Comparison of ENCODE assay signal across 14 cellular contexts in genomic region chr19:16458391-16459128, GRCh38. TPM values are rescaled to one million over a fixed set of nuclear protein-coding genes. Genes with fewer than 3 reads are reported as not detected.
DNase-seq lines count a peak whose midpoint lies in the region; ATAC-seq, FAIRE-seq and TF ChIP-seq lines count a peak whose summit lies in the region.
"Had no signal": no experiment of that assay in that cellular context is flagged by ENCODE, and none has a peak within 500 bp of the region (broad histone marks: within the 10 kb centered on the region; RNA-seq: fewer than 3 reads in every experiment).

No MANE protein-coding gene starts in this region.

- TF ChIP-seq POLR2A in K562 (conservative IDR thresholded peaks at IDR 0.05), result no peak
- TF ChIP-seq POLR2A in erythroblast (IDR thresholded peaks at IDR 0.05; ENCODE audit: low read length), result no peak

- H3K36me3 Mint-ChIP-seq in activated T-cell treated with anti-CD3 and anti-CD28 coated beads, Interleukin-2, amount 50 U/mL, for 24 hours (ENCODE audit: low read depth), result peaks cover 14% of the 10 kb centered on the region
- H3K36me3 Mint-ChIP-seq in mesothelial cell of epicardium, result peaks cover 3% of the 10 kb centered on the region
- peaks cover 4% of the 10 kb centered on the region for H3K36me3 Mint-ChIP-seq in type B pancreatic cell

- H3K36me3 ChIP-seq in K562 (ENCODE audit: control insufficient read depth, insufficient read depth, low read length), result no peaks in the 10 kb centered on the region
- H3K36me3 ChIP-seq: ovary had no signal

- CTCF ChIA-PET in K562 (lab: Yijun Ruan, JAX; ENCODE audit: low intra/inter-chr PET ratio), result no interaction called here

- H3K79me2 ChIP-seq in K562 (ENCODE audit: control insufficient read depth, insufficient read depth, low read length), result peaks cover 82% of the 10 kb centered on the region

- no peak for TF ChIP-seq RAD21 in K562 (CRISPR knock-in tag; conservative IDR thresholded peaks at IDR 0.05 in 1 of 2, IDR thresholded peaks at IDR 0.05 in 1 of 2)

- no TSS peak for BruUV-seq in K562 (replicated peaks; lab: Mats Ljungman, UMichigan)

- H3K27ac Mint-ChIP-seq in activated T-cell treated with anti-CD3 and anti-CD28 coated beads, Interleukin-2, amount 50 U/mL, for 24 hours, result peak overlapping the region; percentile 54
- H3K27ac Mint-ChIP-seq in mesothelial cell of epicardium (peak overlapping the region; percentile 0), type B pancreatic cell (peak overlapping the region; percentile 4)
- H3K27ac Mint-ChIP-seq: activated CD4-positive, alpha-beta memory T cell treated with anti-CD3 and anti-CD28 coated beads, Interleukin-2, amount 10 ng/mL, durations not matched to agents 7 days and 5 days had no signal

- in situ Hi-C loops in K562 (cut with MboI), result no loop called here

- H3K9me1 ChIP-seq in K562 (ENCODE audit: control insufficient read depth, insufficient read depth, low read length), result peaks cover 2% of the 10 kb centered on the region

- no peaks in the 10 kb centered on the region for H3K27me3 Mint-ChIP-seq in activated T-cell treated with anti-CD3 and anti-CD28 coated beads, Interleukin-2, amount 50 U/mL, for 24 hours
- H3K27me3 Mint-ChIP-seq in mesothelial cell of epicardium (ENCODE audit: low read depth), result no peaks in the 10 kb centered on the region
- no peaks in the 10 kb centered on the region for H3K27me3 Mint-ChIP-seq in type B pancreatic cell
- H3K27me3 Mint-ChIP-seq: activated CD4-positive, alpha-beta memory T cell treated with anti-CD3 and anti-CD28 coated beads, Interleukin-2, amount 10 ng/mL, durations not matched to agents 7 days and 5 days had no signal

- no peaks in the 10 kb centered on the region for H3K27me3 ChIP-seq in K562 (ENCODE audit: control insufficient read depth in 2 of 2, insufficient read depth in 2 of 2, low read length in 2 of 2)
- H3K27me3 ChIP-seq: ovary had no signal

- no peak overlapping the region for H3K4me3 Mint-ChIP-seq in activated T-cell treated with anti-CD3 and anti-CD28 coated beads, Interleukin-2, amount 50 U/mL, for 24 hours
- H3K4me3 Mint-ChIP-seq in mesothelial cell of epicardium (no peak overlapping the region), type B pancreatic cell (no peak overlapping the region)
- H3K4me3 Mint-ChIP-seq: activated CD4-positive, alpha-beta memory T cell treated with anti-CD3 and anti-CD28 coated beads, Interleukin-2, amount 10 ng/mL, durations not matched to agents 7 days and 5 days had no signal

- intact Hi-C loops in K562 (cut with micrococcal nuclease), result no loop called here

- no peak; the same call in 2 of the 3 replicates for ATAC-seq in K562

- no peak overlapping the region for H2AFZ ChIP-seq in K562 (ENCODE audit: low read depth, low read length)

- no peak overlapping the region for H3K4me3 ChIP-seq in K562
- H3K4me3 ChIP-seq: ovary had no signal

- no peaks in the 10 kb centered on the region for H3K9me3 ChIP-seq in K562 (replicated peaks; ENCODE audit: control insufficient read depth, insufficient read depth, low read depth, low read length)
- H3K9me3 ChIP-seq: ovary had no signal

- no peak for TF ChIP-seq EP300 in K562 (IDR thresholded peaks at IDR 0.05; ENCODE audit: low read length)

- no peak for TF ChIP-seq CTCF in K562 (IDR thresholded peaks at IDR 0.05 in 2 of 3, conservative IDR thresholded peaks at IDR 0.05 in 1 of 3; ENCODE audit: insufficient read depth in 2 of 3, low read depth in 1 of 3, low read length in 3 of 3)
- no peak for TF ChIP-seq CTCF in mesothelial cell of epicardium (IDR thresholded peaks at IDR 0.05; ENCODE audit: unreplicated experiment)
- TF ChIP-seq CTCF in type B pancreatic cell (conservative IDR thresholded peaks at IDR 0.05), result no peak

- FAIRE-seq in K562 (lab: Jason Lieb, UNC), result peak; percentile 23

- no peak overlapping the region for H3K4me2 ChIP-seq in K562 (ENCODE audit: insufficient read depth, low read length)

- no peak overlapping the region for H3K27ac ChIP-seq in K562 (ENCODE audit: extremely low read depth, low read depth, low read length)

- no peaks in the 10 kb centered on the region for H3K9me3 Mint-ChIP-seq in activated T-cell treated with anti-CD3 and anti-CD28 coated beads, Interleukin-2, amount 50 U/mL, for 24 hours
- H3K9me3 Mint-ChIP-seq in mesothelial cell of epicardium, result no peaks in the 10 kb centered on the region
- H3K9me3 Mint-ChIP-seq in type B pancreatic cell, result no peaks in the 10 kb centered on the region
- H3K9me3 Mint-ChIP-seq: activated CD4-positive, alpha-beta memory T cell treated with anti-CD3 and anti-CD28 coated beads, Interleukin-2, amount 10 ng/mL, durations not matched to agents 7 days and 5 days had no signal

- H4K20me1 ChIP-seq in K562 (replicated peaks; ENCODE audit: control insufficient read depth, insufficient read depth, low read length), result peaks cover 47% of the 10 kb centered on the region

- peaks cover 2 to 17% of the 10 kb centered on the region in 2 experiments; a peak in 4 of 5 replicates for H3K4me1 ChIP-seq in K562 (replicated peaks in 1 of 2; ENCODE audit: control insufficient read depth in 2 of 2, insufficient read depth in 2 of 2, low read length in 2 of 2)

- H3K4me1 Mint-ChIP-seq in activated T-cell treated with anti-CD3 and anti-CD28 coated beads, Interleukin-2, amount 50 U/mL, for 24 hours (ENCODE audit: low read depth), result peaks cover 70% of the 10 kb centered on the region
- H3K4me1 Mint-ChIP-seq in mesothelial cell of epicardium, result peaks cover 36% of the 10 kb centered on the region
- peaks cover 52% of the 10 kb centered on the region for H3K4me1 Mint-ChIP-seq in type B pancreatic cell (ENCODE audit: unreplicated experiment)

- H3K9ac ChIP-seq in K562 (ENCODE audit: insufficient read depth in 1 of 2, low read depth in 2 of 2, low read length in 2 of 2), result peak overlapping the region in 1 of 2 experiments; percentile 56; a peak in 2 of 4 replicates

- DNase-seq in activated T-cell treated with anti-CD3 and anti-CD28 coated beads, Interleukin-2, amount 50 U/mL, for 24 hours, result no peak
- no peak for DNase-seq in activated T-cell treated with anti-CD3 and anti-CD28 coated beads, Interleukin-2, amount 50 U/mL, for 48 hours
- no peak for DNase-seq in K562 (ENCODE audit: extremely low read depth in 1 of 4, low spot score in 3 of 4)
- no peak for DNase-seq in mesothelial cell of epicardium (ENCODE audit: low spot score in 2 of 2, unreplicated experiment in 2 of 2)
- DNase-seq in type B pancreatic cell (ENCODE audit: extremely low spot score, unreplicated experiment), result no peak
- no peak for DNase-seq in HT-29 (ENCODE audit: low spot score)
- DNase-seq in erythroblast (lab: John Stamatoyannopoulos, UW), result no peak
- no peak for DNase-seq in T1000 (lab: John Stamatoyannopoulos, UW)
- DNase-seq: activated CD4-positive, alpha-beta memory T cell treated with anti-CD3 and anti-CD28 coated beads, Interleukin-2, amount 10 ng/mL, durations not matched to agents 7 days and 5 days; central memory CD4-positive, alpha-beta T cell; hippocampal formation had no signal

- POLR2A ChIA-PET in K562 (lab: Yijun Ruan, JAX), result interaction anchor here (1.7 kb wide), 1 partner anchor 10 kb away, joined by 5 read pairs; no protein-coding TSS in a partner anchor

- 83% methylated on average over 19 of the region's 20 CpGs for whole genome bisulfite sequencing in K562 (ENCODE audit: insufficient coverage, low coverage, missing lambda C conversion rate)

RNA-seq across cellular contexts. Expression of gene EPS15L1, which starts 13.2 kb away (rescaled TPM):
- total RNA-seq in K562 (2011; cell fraction: chromatin; rRNA removed; ENCODE audit: low replicate concordance), result 81.9 and 116 TPM in 2 replicates
- total RNA-seq in K562 (2011; cell fraction: nucleolus; rRNA removed), result 54.3 and 56.0 TPM in 2 replicates
- total RNA-seq in K562 (2011; cell fraction: nucleoplasm; rRNA removed), result 55.7 and 62.1 TPM in 2 replicates
- 11.0 and 13.5 TPM in 2 replicates for total RNA-seq in K562 (2014; rRNA removed)
- total RNA-seq in K562 (2014; rRNA removed; fragmentation: Illumina TruSeq; extraction: Trizol), result 12.2 and 12.3 TPM in 2 replicates
- 14.7 and 15.9 TPM in 2 replicates for total RNA-seq in K562 (2015; rRNA removed; fragmentation: Illumina TruSeq; extraction: Trizol)
- 37.1 and 38.1 TPM in 2 replicates for total RNA-seq in K562 (2021)
- polyA plus RNA-seq in K562 (2011; rRNA removed), result 7.4 and 16.2 TPM in 2 replicates
- polyA plus RNA-seq in K562 (2011; cell fraction: cytosol; rRNA removed), result 9.5 and 11.2 TPM in 2 replicates
- 18.8 and 20.5 TPM in 2 replicates for polyA plus RNA-seq in K562 (2011; cell fraction: nucleus; rRNA removed)
- polyA plus RNA-seq in K562 (2012), result 31.3 and 33.6 TPM in 2 replicates
- polyA plus RNA-seq in K562 (2014; fragmentation: Illumina TruSeq; extraction: Trizol), result 25.1 and 28.4 TPM in 2 replicates
- polyA plus RNA-seq in K562 (2014; fragmentation: Nextera tagmentation; extraction: Ambion mirVana), result 1 to 10 TPM; 4.7 TPM
- 15.6 and 18.7 TPM in 2 replicates for polyA plus RNA-seq in K562 (2014; rRNA removed)
- 15.2 and 18.3 TPM in 2 replicates for polyA minus RNA-seq in K562 (2011; rRNA and poly(A)+ RNA removed)
- polyA minus RNA-seq in K562 (2011; cell fraction: cytosol; rRNA and poly(A)+ RNA removed), result 13.2 and 27.3 TPM in 2 replicates
- 17.1 and 27.9 TPM in 2 replicates for polyA minus RNA-seq in K562 (2011; cell fraction: nucleus; rRNA and poly(A)+ RNA removed)
- 53.8 to 60.3 TPM (median 54.7 TPM) in 3 replicates for total RNA-seq in mesothelial cell of epicardium
- 46.6 and 48.7 TPM in 2 replicates for total RNA-seq in type B pancreatic cell (ENCODE audit: low replicate concordance)
- 5.0 and 10.4 TPM in 2 replicates for total RNA-seq in HT-29 (2014; rRNA removed; shearing (Covaris generic))

RNA-seq across cellular contexts. Expression of gene CALR3, which starts 37.4 kb away (rescaled TPM):
- not detected in 2 replicates for total RNA-seq in K562 (2011; cell fraction: chromatin; rRNA removed; ENCODE audit: low replicate concordance)
- not detected in 2 replicates for total RNA-seq in K562 (2011; cell fraction: nucleolus; rRNA removed)
- not detected in 2 replicates for total RNA-seq in K562 (2011; cell fraction: nucleoplasm; rRNA removed)
- total RNA-seq in K562 (2014; rRNA removed) (0.41 TPM in 1 of 2 replicates, not detected in the other), K562 (2014; rRNA removed; fragmentation: Illumina TruSeq; extraction: Trizol) (0.18 and 0.19 TPM in 2 replicates), K562 (2015; rRNA removed; fragmentation: Illumina TruSeq; extraction: Trizol) (not detected in 2 replicates), K562 (2021) (not detected in 2 replicates), mesothelial cell of epicardium (not detected in 3 replicates), type B pancreatic cell (ENCODE audit: low replicate concordance) (not detected in 2 replicates)
- polyA plus RNA-seq in K562 (2011; rRNA removed) (0.15 TPM in 1 of 2 replicates, not detected in the other), K562 (2014; fragmentation: Illumina TruSeq; extraction: Trizol) (not detected in 2 replicates), K562 (2014; fragmentation: Nextera tagmentation; extraction: Ambion mirVana) (under 1 TPM; 0.22 to 0.24 TPM), K562 (2014; rRNA removed) (not detected in 2 replicates)
- not detected in 2 replicates for polyA plus RNA-seq in K562 (2011; cell fraction: cytosol; rRNA removed)
- polyA plus RNA-seq in K562 (2011; cell fraction: nucleus; rRNA removed), result not detected in 2 replicates
- polyA plus RNA-seq in K562 (2012), result 0.07 TPM in 1 of 2 replicates, not detected in the other
- 0.24 TPM in 1 of 2 replicates, not detected in the other for polyA minus RNA-seq in K562 (2011; rRNA and poly(A)+ RNA removed)
- polyA minus RNA-seq in K562 (2011; cell fraction: cytosol; rRNA and poly(A)+ RNA removed), result not detected in 2 replicates
- polyA minus RNA-seq in K562 (2011; cell fraction: nucleus; rRNA and poly(A)+ RNA removed), result not detected in 2 replicates
- 0.05 and 0.20 TPM in 2 replicates for total RNA-seq in HT-29 (2014; rRNA removed; shearing (Covaris generic))
- total RNA-seq: activated CD4-positive, alpha-beta memory T cell treated with anti-CD3 and anti-CD28 coated beads, Interleukin-2, amount 10 ng/mL, durations not matched to agents 7 days and 5 days; ovary; RPMI7951 had no signal
- polyA plus RNA-seq: AG04450, ovary had no signal

RNA-seq across cellular contexts. Expression of gene C19orf44, which starts 37.6 kb away (rescaled TPM):
- total RNA-seq in K562 (2011; cell fraction: chromatin; rRNA removed; ENCODE audit: low replicate concordance), result 21.2 and 28.6 TPM in 2 replicates
- total RNA-seq in K562 (2011; cell fraction: nucleolus; rRNA removed), result 10.8 and 13.3 TPM in 2 replicates
- total RNA-seq in K562 (2011; cell fraction: nucleoplasm; rRNA removed), result 10.6 and 15.0 TPM in 2 replicates
- total RNA-seq in K562 (2014; rRNA removed) (2.2 and 4.1 TPM in 2 replicates), K562 (2014; rRNA removed; fragmentation: Illumina TruSeq; extraction: Trizol) (3.5 and 4.2 TPM in 2 replicates), K562 (2015; rRNA removed; fragmentation: Illumina TruSeq; extraction: Trizol) (3.5 and 3.8 TPM in 2 replicates), K562 (2021) (4.7 and 6.6 TPM in 2 replicates), mesothelial cell of epicardium (6.0 to 7.3 TPM (median 6.4 TPM) in 3 replicates), type B pancreatic cell (ENCODE audit: low replicate concordance) (4.3 and 8.5 TPM in 2 replicates)
- polyA plus RNA-seq in K562 (2011; rRNA removed) (2.8 TPM in 2 replicates), K562 (2014; fragmentation: Illumina TruSeq; extraction: Trizol) (4.7 and 7.7 TPM in 2 replicates), K562 (2014; fragmentation: Nextera tagmentation; extraction: Ambion mirVana) (under 1 TPM; 0.41 to 0.51 TPM), K562 (2014; rRNA removed) (4.3 and 5.2 TPM in 2 replicates)
- polyA plus RNA-seq in K562 (2011; cell fraction: cytosol; rRNA removed), result 1.9 and 3.4 TPM in 2 replicates
- polyA plus RNA-seq in K562 (2011; cell fraction: nucleus; rRNA removed), result 5.4 and 11.4 TPM in 2 replicates
- 3.7 and 4.9 TPM in 2 replicates for polyA plus RNA-seq in K562 (2012)
- 1.9 and 2.1 TPM in 2 replicates for polyA minus RNA-seq in K562 (2011; rRNA and poly(A)+ RNA removed)
- 2.7 and 4.2 TPM in 2 replicates for polyA minus RNA-seq in K562 (2011; cell fraction: cytosol; rRNA and poly(A)+ RNA removed)
- 4.4 and 5.7 TPM in 2 replicates for polyA minus RNA-seq in K562 (2011; cell fraction: nucleus; rRNA and poly(A)+ RNA removed)
- total RNA-seq in HT-29 (2014; rRNA removed; shearing (Covaris generic)), result 0.81 and 4.5 TPM in 2 replicates

Comparison
In these comparisons a context has a peak if more than half of its experiments do, and no peak if none do; other contexts are left out.
1. H3K27ac Mint-ChIP-seq: peak in every context shown above with its lines; median percentile 54 in activated T-cell treated with anti-CD3 and anti-CD28 coated beads, Interleukin-2, amount 50 U/mL, for 24 hours; 4 in type B pancreatic cell; 0 in mesothelial cell of epicardium.